Comparison of ENCODE assay signal across 1 cellular context in genomic region chr2:234682492-234683228, GRCh38.
TF ChIP-seq lines count a peak whose summit lies in the region.

No MANE protein-coding gene starts in this region.

TF ChIP-seq in HepG2, 621 proteins besides CTCF, POLR2A, EP300 and RAD21 (continued from another document):
- TF ChIP-seq ZEB1 (IDR thresholded peaks at IDR 0.05; ENCODE audit: insufficient replicate concordance, low read depth) (no peak), AKAP8 (CRISPR knock-in tag; IDR thresholded peaks at IDR 0.05) (no peak)
